In the genomic region with DNA sequence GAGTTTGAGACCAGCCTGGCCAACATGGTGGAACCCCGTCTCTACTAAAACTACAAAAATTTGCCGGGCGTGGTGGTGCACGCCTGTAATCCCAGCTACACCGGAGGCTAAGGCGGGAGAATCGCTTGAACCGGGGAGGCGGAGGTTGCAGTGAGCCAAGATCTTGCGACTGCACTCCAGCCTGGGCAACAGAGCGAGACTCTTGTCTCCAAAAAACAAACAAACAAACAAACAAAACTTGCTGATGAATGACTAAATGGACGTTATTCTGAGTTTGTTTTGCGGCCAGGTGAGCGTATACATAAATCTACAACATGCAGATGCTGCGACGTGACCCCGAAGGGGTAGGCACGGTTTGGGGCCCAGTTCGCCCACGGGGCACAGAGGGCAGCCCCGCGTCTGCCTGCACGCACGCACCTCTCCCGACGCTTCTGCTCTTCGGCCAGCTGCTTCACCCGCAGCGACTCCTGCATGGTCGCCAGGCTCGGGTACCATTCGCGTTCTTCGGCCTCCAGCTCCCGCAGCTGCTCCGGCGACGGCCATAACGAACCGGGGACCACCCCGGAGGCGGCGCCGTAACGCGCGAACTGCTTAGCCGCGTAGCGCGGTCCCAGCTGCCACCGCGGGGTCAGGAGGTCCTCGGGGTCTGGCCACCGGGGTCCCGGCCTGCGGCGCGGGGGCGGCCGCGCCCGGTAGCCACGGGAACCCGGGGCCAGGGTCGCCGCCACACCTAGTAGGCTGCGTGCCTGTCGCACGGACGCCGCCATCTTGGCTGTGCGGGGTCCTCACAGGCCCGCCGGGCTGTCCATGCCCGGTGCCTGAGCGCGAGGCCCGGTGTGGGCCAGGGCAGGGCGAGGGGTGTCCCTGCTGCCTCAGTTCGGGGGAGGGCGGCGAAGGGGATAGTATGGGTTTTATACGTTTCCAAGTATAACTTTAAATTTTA, we compare ENCODE assay signal across 8 cellular contexts. TPM values are rescaled to one million over a fixed set of nuclear protein-coding genes. Genes with fewer than 3 reads are reported as not detected.
A peak's percentile ranks its signal among the peaks of the same experiment; 100 is the strongest.
DNase-seq lines count a peak whose midpoint lies in the region; ATAC-seq and TF ChIP-seq lines count a peak whose summit lies in the region.

TSS of gene GADD45GIP1 (minus strand) at position 778 of the 943 bp plus-strand sequence. CDS start at position 767, 11 bp downstream.

- no peaks in the 10 kb centered on the region for H3K4me1 ChIP-seq in endodermal cell (ENCODE audit: control insufficient read depth, insufficient read depth, low read length)

- peak within 1 kb of the TSS; percentile 90 for H3K4me3 Mint-ChIP-seq in activated CD8-positive, alpha-beta memory T cell treated with anti-CD3 and anti-CD28 coated beads, Interleukin-2, amount 10 ng/mL, durations not matched to agents 7 days and 5 days
- peak within 1 kb of the TSS; percentile 85 for H3K4me3 Mint-ChIP-seq in endodermal cell

- no peaks in the 10 kb centered on the region for H3K27me3 Mint-ChIP-seq in activated CD8-positive, alpha-beta memory T cell treated with anti-CD3 and anti-CD28 coated beads, Interleukin-2, amount 10 ng/mL, durations not matched to agents 7 days and 5 days
- H3K27me3 Mint-ChIP-seq in endodermal cell (ENCODE audit: insufficient read depth): no peaks in the 10 kb centered on the region

- H3K36me3 Mint-ChIP-seq in activated CD8-positive, alpha-beta memory T cell treated with anti-CD3 and anti-CD28 coated beads, Interleukin-2, amount 10 ng/mL, durations not matched to agents 7 days and 5 days: peaks cover 11% of the 10 kb centered on the region
- peaks cover 27% of the 10 kb centered on the region for H3K36me3 Mint-ChIP-seq in endodermal cell (ENCODE audit: low read depth)

- DNase-seq in NCI-H187 (lab: John Stamatoyannopoulos, UW) (peak; percentile 18 to 39), NCI-H187 treated with DMSO at 0.1 percent for 48 hours (lab: John Stamatoyannopoulos, UW) (no peak), NOMO-1 treated with dmso at 0.1 percent for 144 hours (lab: John Stamatoyannopoulos, UW; ENCODE audit: unreplicated experiment) (peak; percentile 51), endodermal cell (peak; percentile 91), mesenteric fat pad (ENCODE audit: low spot score) (peak; percentile 93)
- peak; percentile 88 for DNase-seq in activated CD8-positive, alpha-beta memory T cell treated with anti-CD3 and anti-CD28 coated beads, Interleukin-2, amount 10 ng/mL, durations not matched to agents 7 days and 5 days
- peak; percentile 62 for DNase-seq in stimulated activated CD8-positive, alpha-beta memory T cell treated with anti-CD3 and anti-CD28 coated beads, Interleukin-15, amount 100 ng/mL, for 1 hour (ENCODE audit: low read depth)

- peak within 1 kb of the TSS; percentile 94 for H3K27ac Mint-ChIP-seq in activated CD8-positive, alpha-beta memory T cell treated with anti-CD3 and anti-CD28 coated beads, Interleukin-2, amount 10 ng/mL, durations not matched to agents 7 days and 5 days
- H3K27ac Mint-ChIP-seq in endodermal cell: peak within 1 kb of the TSS; percentile 92

- H3K4me1 Mint-ChIP-seq in activated CD8-positive, alpha-beta memory T cell treated with anti-CD3 and anti-CD28 coated beads, Interleukin-2, amount 10 ng/mL, durations not matched to agents 7 days and 5 days: peaks cover 38% of the 10 kb centered on the region
- H3K4me1 Mint-ChIP-seq in endodermal cell: peaks cover 13% of the 10 kb centered on the region

- TF ChIP-seq CTCF in endodermal cell (conservative IDR thresholded peaks at IDR 0.05): no peak

- 4 to 6% methylated on average over 28 to 81 of the region's 84 CpGs for WGBS in endodermal cell (ENCODE audit: insufficient coverage in 1 of 2, insufficient read length in 1 of 2), 2 experiments

- peak within 1 kb of the TSS; percentile 82 for H3K9ac ChIP-seq in endodermal cell (ENCODE audit: extremely low read depth, low read length, poor library complexity, severe bottlenecking)

- peak within 1 kb of the TSS; percentile 77 for H3K27ac ChIP-seq in endodermal cell (ENCODE audit: low read depth, low read length)

- CTCF ChIA-PET in activated CD8-positive, alpha-beta memory T cell treated with anti-CD3 and anti-CD28 coated beads, Interleukin-2, amount 10 ng/mL, durations not matched to agents 7 days and 5 days (lab: Charles Lee): interaction anchor here (0.9 to 5.2 kb wide), 6 partner anchors 8 to 72 kb away, joined by 3 to 56 read pairs (median 3); no protein-coding TSS in a partner anchor

- H3K27me3 ChIP-seq in endodermal cell (ENCODE audit: control insufficient read depth, insufficient read depth, low read length, poor library complexity, severe bottlenecking): no peaks in the 10 kb centered on the region

- peak within 1 kb of the TSS; percentile 95 for H3K4me3 ChIP-seq in endodermal cell (ENCODE audit: low read length)

- ATAC-seq in HG03342 (IDR thresholded peaks at IDR 0.05; ENCODE audit: unreplicated experiment): peak; percentile 63
- ATAC-seq in activated CD8-positive, alpha-beta memory T cell treated with anti-CD3 and anti-CD28 coated beads, Interleukin-2, amount 10 ng/mL, durations not matched to agents 7 days and 5 days: peak; percentile 99

- H3K9me3 ChIP-seq in endodermal cell (ENCODE audit: control insufficient read depth, low read length): no peaks in the 10 kb centered on the region

- H3K36me3 ChIP-seq in endodermal cell (ENCODE audit: control insufficient read depth, insufficient read depth, low read length): peaks cover 22% of the 10 kb centered on the region

- no peaks in the 10 kb centered on the region for H3K9me3 Mint-ChIP-seq in activated CD8-positive, alpha-beta memory T cell treated with anti-CD3 and anti-CD28 coated beads, Interleukin-2, amount 10 ng/mL, durations not matched to agents 7 days and 5 days (ENCODE audit: low read depth)
- H3K9me3 Mint-ChIP-seq in endodermal cell: no peaks in the 10 kb centered on the region

RNA-seq across cellular contexts. Expression of gene GADD45GIP1, which starts in this region (rescaled TPM):
- total RNA-seq in activated CD8-positive, alpha-beta memory T cell treated with anti-CD3 and anti-CD28 coated beads, Interleukin-2, amount 10 ng/mL, durations not matched to agents 7 days and 5 days: 10 to 100 TPM; 23.9 to 24.9 TPM
- total RNA-seq in endodermal cell: 10 to 100 TPM; 31.0 to 34.9 TPM
- polyA plus RNA-seq in endodermal cell (2013, experiment 1 of 2): 37.5 TPM
- polyA plus RNA-seq in endodermal cell (2013, experiment 2 of 2): 41.7 TPM
- 19.8 TPM for total RNA-seq in mesenteric fat pad
